ENCODE assay signal across 14 cellular contexts in the genomic region with DNA sequence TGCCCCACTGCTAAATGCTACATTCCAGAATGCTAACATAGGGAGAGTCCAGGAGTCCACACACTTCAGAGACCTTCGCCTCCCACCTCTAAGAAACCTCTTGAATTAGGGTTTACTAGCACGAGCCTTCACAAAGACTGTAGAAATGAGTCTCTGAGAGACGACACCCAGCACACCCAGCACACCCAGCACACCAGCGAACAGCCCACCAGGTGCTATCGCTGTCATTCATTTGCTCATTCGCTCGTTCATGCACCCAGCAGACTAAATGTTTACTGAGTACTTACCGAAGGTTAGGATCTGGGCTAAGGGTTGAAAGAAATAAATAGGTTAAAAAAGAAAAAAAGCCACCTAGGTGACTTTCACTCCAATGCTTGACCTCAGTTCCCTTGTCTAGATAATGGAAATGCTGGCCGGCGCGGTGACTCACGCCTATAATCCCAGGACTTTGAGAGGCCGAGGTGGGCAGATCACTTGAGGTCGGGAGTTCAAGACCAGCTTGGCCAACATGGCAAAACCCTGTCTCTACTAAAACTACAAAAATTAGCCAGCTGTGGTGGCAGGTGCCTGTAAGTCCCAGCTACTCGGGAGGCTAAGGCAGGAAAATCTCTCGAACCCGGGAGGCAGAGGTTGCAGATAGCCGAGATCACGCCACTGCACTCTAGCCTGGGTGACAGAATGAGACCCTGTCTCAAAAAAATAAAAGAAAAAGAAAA.
DNase-seq lines count a peak whose midpoint lies in the region; ATAC-seq, FAIRE-seq and TF ChIP-seq lines count a peak whose summit lies in the region.
"Had no signal": no experiment of that assay in that cellular context is flagged by ENCODE, and none has a peak within 500 bp of the region (broad histone marks: within the 10 kb centered on the region; RNA-seq: fewer than 3 reads in every experiment).

No MANE protein-coding gene starts in this region.

- H3K27me3 ChIP-seq in small intestine (ENCODE audit: control insufficient read depth in 2 of 2, insufficient read depth in 2 of 2, low read length in 2 of 2): no peaks in the 10 kb centered on the region

- no peaks in the 10 kb centered on the region for H3K9me3 ChIP-seq in small intestine (ENCODE audit: control insufficient read depth, low read depth)

- WGBS in small intestine, 3 donors: 18 to 66% (median 38%) methylated on average over 19 of the region's 19 CpGs

- CTCF ChIA-PET in WTC11 (lab: Charles Lee): interaction anchor here (1.5 to 2.6 kb wide), 2 partner anchors 238 to 239 kb away, joined by 6 to 9 read pairs; no protein-coding TSS in a partner anchor

- POLR2A ChIA-PET in WTC11 (lab: Charles Lee): no interaction called here

- FAIRE-seq in small intestine (lab: Jason Lieb, UNC): no peak
- FAIRE-seq: endometrium had no signal

- ATAC-seq in WTC11: no peak
- ATAC-seq in HG02642 (IDR thresholded peaks at IDR 0.05; ENCODE audit: poor library complexity, unreplicated experiment): no peak
- ATAC-seq: stimulated activated effector memory CD8-positive, alpha-beta T cell treated with anti-CD3 and anti-CD28 coated beads, Interleukin-12 subunit alpha, Interleukin-12 subunit beta, amount 100 ng/mL, for 72 hours had no signal

- no peak for TF ChIP-seq CTCF in WTC11 (IDR thresholded peaks at IDR 0.05)

- peak; percentile 46 for DNase-seq in HCEC 1CT
- no peak for DNase-seq in WTC11 (ENCODE audit: low spot score)
- peak; percentile 63 for DNase-seq in left kidney (ENCODE audit: low read depth, low spot score)
- DNase-seq in small intestine: peak; percentile 90
- DNase-seq in T-helper 2 cell: no peak
- no peak for DNase-seq in DMS53 (lab: John Stamatoyannopoulos, UW)
- DNase-seq in NAMALWA (ENCODE audit: low spot score): no peak
- DNase-seq: activated CD4-positive, alpha-beta T cell treated with anti-CD3 and anti-CD28 coated beads for 4 hours; mammary epithelial cell; T-helper 1 cell had no signal

- H3K4me3 ChIP-seq in small intestine (ENCODE audit: low read depth in 1 of 2, low read length in 2 of 2): no peak overlapping the region

- no peaks in the 10 kb centered on the region; the same call in 1 of the 2 replicates for H3K27me3 Mint-ChIP-seq in WTC11 (ENCODE audit: low read depth)

- peaks cover 0 to 6% of the 10 kb centered on the region in 2 donors for H3K4me1 ChIP-seq in small intestine (ENCODE audit: control insufficient read depth in 2 of 2, insufficient read depth in 1 of 2, low read depth in 1 of 2, low read length in 1 of 2)

- H3K27ac Mint-ChIP-seq in WTC11: peak overlapping the region; percentile 85
- H3K27ac Mint-ChIP-seq: activated T-helper 1 cell treated with anti-CD3 and anti-CD28 coated beads, Interleukin-12 subunit alpha, Interleukin-12 subunit beta, Interleukin-2, Interleukin-4 antibody, amounts not matched to agents 30 ng/mL and 10 ng/mL and 1 ng/mL, durations not matched to agents 14 hours and 24 hours and 36 hours had no signal

- H3K4me3 Mint-ChIP-seq in WTC11: no peak overlapping the region
- H3K4me3 Mint-ChIP-seq: activated T-helper 1 cell treated with anti-CD3 and anti-CD28 coated beads, Interleukin-12 subunit alpha, Interleukin-12 subunit beta, Interleukin-2, Interleukin-4 antibody, amounts not matched to agents 30 ng/mL and 10 ng/mL and 1 ng/mL, durations not matched to agents 14 hours and 24 hours and 36 hours had no signal

- H3K36me3 ChIP-seq in small intestine (ENCODE audit: control insufficient read depth in 2 of 2, insufficient read depth in 2 of 2, low read length in 2 of 2): no peaks in the 10 kb centered on the region

- H3K9me3 Mint-ChIP-seq in WTC11: no peaks in the 10 kb centered on the region
- H3K9me3 Mint-ChIP-seq: activated T-helper 1 cell treated with anti-CD3 and anti-CD28 coated beads, Interleukin-12 subunit alpha, Interleukin-12 subunit beta, Interleukin-2, Interleukin-4 antibody, amounts not matched to agents 30 ng/mL and 10 ng/mL and 1 ng/mL, durations not matched to agents 14 hours and 24 hours and 36 hours; stimulated activated effector memory CD8-positive, alpha-beta T cell treated with anti-CD3 and anti-CD28 coated beads, Interleukin-12 subunit alpha, Interleukin-12 subunit beta, amount 100 ng/mL, for 72 hours had no signal

- peak overlapping the region; percentile 87 to 92 for H3K27ac ChIP-seq in small intestine (ENCODE audit: low read depth in 1 of 2, low read length in 1 of 2)

- H3K4me1 Mint-ChIP-seq in WTC11: peaks cover 43% of the 10 kb centered on the region

- H3K36me3 Mint-ChIP-seq in WTC11: no peaks in the 10 kb centered on the region
- H3K36me3 Mint-ChIP-seq: stimulated activated effector memory CD8-positive, alpha-beta T cell treated with anti-CD3 and anti-CD28 coated beads, Interleukin-12 subunit alpha, Interleukin-12 subunit beta, amount 100 ng/mL, for 72 hours had no signal

TF ChIP-seq in WTC11, 78 proteins besides CTCF, POLR2A, EP300 and RAD21:
- TF ChIP-seq, protein P1, sequence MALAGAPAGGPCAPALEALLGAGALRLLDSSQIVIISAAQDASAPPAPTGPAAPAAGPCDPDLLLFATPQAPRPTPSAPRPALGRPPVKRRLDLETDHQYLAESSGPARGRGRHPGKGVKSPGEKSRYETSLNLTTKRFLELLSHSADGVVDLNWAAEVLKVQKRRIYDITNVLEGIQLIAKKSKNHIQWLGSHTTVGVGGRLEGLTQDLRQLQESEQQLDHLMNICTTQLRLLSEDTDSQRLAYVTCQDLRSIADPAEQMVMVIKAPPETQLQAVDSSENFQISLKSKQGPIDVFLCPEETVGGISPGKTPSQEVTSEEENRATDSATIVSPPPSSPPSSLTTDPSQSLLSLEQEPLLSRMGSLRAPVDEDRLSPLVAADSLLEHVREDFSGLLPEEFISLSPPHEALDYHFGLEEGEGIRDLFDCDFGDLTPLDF (CRISPR knock-in tag; IDR thresholded peaks at IDR 0.05): no peak
- TF ChIP-seq, protein P2, sequence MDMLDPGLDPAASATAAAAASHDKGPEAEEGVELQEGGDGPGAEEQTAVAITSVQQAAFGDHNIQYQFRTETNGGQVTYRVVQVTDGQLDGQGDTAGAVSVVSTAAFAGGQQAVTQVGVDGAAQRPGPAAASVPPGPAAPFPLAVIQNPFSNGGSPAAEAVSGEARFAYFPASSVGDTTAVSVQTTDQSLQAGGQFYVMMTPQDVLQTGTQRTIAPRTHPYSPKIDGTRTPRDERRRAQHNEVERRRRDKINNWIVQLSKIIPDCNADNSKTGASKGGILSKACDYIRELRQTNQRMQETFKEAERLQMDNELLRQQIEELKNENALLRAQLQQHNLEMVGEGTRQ (CRISPR knock-in tag; IDR thresholded peaks at IDR 0.05): no peak
- no peak for TF ChIP-seq PRRX2 (CRISPR knock-in tag; IDR thresholded peaks at IDR 0.05)
- TF ChIP-seq FOXP1 (CRISPR knock-in tag; IDR thresholded peaks at IDR 0.05; ENCODE audit: borderline replicate concordance): no peak
- TF ChIP-seq, protein P3, sequence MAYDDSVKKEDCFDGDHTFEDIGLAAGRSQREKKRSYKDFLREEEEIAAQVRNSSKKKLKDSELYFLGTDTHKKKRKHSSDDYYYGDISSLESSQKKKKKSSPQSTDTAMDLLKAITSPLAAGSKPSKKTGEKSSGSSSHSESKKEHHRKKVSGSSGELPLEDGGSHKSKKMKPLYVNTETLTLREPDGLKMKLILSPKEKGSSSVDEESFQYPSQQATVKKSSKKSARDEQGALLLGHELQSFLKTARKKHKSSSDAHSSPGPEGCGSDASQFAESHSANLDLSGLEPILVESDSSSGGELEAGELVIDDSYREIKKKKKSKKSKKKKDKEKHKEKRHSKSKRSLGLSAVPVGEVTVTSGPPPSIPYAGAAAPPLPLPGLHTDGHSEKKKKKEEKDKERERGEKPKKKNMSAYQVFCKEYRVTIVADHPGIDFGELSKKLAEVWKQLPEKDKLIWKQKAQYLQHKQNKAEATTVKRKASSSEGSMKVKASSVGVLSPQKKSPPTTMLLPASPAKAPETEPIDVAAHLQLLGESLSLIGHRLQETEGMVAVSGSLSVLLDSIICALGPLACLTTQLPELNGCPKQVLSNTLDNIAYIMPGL (CRISPR knock-in tag; IDR thresholded peaks at IDR 0.05): no peak
- TF ChIP-seq NFATC4 (CRISPR knock-in tag; IDR thresholded peaks at IDR 0.05): no peak
- TF ChIP-seq, protein P4, sequence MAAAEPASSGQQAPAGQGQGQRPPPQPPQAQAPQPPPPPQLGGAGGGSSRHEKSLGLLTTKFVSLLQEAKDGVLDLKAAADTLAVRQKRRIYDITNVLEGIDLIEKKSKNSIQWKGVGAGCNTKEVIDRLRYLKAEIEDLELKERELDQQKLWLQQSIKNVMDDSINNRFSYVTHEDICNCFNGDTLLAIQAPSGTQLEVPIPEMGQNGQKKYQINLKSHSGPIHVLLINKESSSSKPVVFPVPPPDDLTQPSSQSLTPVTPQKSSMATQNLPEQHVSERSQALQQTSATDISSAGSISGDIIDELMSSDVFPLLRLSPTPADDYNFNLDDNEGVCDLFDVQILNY (CRISPR knock-in tag; IDR thresholded peaks at IDR 0.05): no peak
- TF ChIP-seq, protein P5, sequence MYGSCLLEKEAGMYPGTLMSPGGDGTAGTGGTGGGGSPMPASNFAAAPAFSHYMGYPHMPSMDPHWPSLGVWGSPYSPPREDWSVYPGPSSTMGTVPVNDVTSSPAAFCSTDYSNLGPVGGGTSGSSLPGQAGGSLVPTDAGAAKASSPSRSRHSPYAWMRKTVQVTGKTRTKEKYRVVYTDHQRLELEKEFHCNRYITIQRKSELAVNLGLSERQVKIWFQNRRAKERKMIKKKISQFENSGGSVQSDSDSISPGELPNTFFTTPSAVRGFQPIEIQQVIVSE (CRISPR knock-in tag; IDR thresholded peaks at IDR 0.05; ENCODE audit: borderline replicate concordance): no peak
- TF ChIP-seq TP53 (CRISPR knock-in tag; IDR thresholded peaks at IDR 0.05): no peak
- TF ChIP-seq JUN (CRISPR knock-in tag; IDR thresholded peaks at IDR 0.05): no peak
- TF ChIP-seq GTF2I (CRISPR knock-in tag; conservative IDR thresholded peaks at IDR 0.05): no peak
- no peak for TF ChIP-seq OVOL2 (CRISPR knock-in tag; IDR thresholded peaks at IDR 0.05; ENCODE audit: borderline replicate concordance)

Comparison
In these comparisons a context has a peak if more than half of its experiments do, and no peak if none do; other contexts are left out.
1. DNase-seq: peak in HCEC 1CT (single experiment), left kidney (single experiment) and small intestine (single experiment); none in WTC11 (single experiment), T-helper 2 cell (0 of 5), DMS53 (single experiment) and NAMALWA (single experiment).